9 cellular contexts compared by ENCODE assay signal in genomic region chr2:219453691-219454131, GRCh38. TPM values are rescaled to one million over a fixed set of nuclear protein-coding genes. Genes with fewer than 3 reads are reported as not detected.
DNase-seq lines count a peak whose midpoint lies in the region; ATAC-seq and TF ChIP-seq lines count a peak whose summit lies in the region.
"Had no signal": no experiment of that assay in that cellular context is flagged by ENCODE, and none has a peak within 500 bp of the region (broad histone marks: within the 10 kb centered on the region; RNA-seq: fewer than 3 reads in every experiment).

No MANE protein-coding gene starts in this region.

- peak; percentile 89 for DNase-seq in HT1080 (ENCODE audit: low read depth)
- peak; percentile 59 for DNase-seq in astrocyte of the cerebellum (ENCODE audit: low read depth)
- peak; percentile 35 for DNase-seq in kidney tubule cell (ENCODE audit: low spot score)
- DNase-seq in type B pancreatic cell (ENCODE audit: extremely low spot score, unreplicated experiment): no peak
- DNase-seq in CD8-positive, alpha-beta T cell: no peak
- no peak for DNase-seq in HT-29 (ENCODE audit: low spot score)
- no peak for DNase-seq in activated T-cell treated with anti-CD3 and anti-CD28 coated beads, Interleukin-2, amount 50 U/mL, for 72 hours
- DNase-seq: activated T-cell treated with anti-CD3 and anti-CD28 coated beads for 4 hours, NCI-H1436 treated with DMSO at 0.1 percent for 48 hours had no signal

- no peaks in the 10 kb centered on the region for H3K9me3 ChIP-seq in CD8-positive, alpha-beta T cell (ENCODE audit: low read length)

- peaks cover 11% of the 10 kb centered on the region for H3K36me3 Mint-ChIP-seq in type B pancreatic cell
- H3K36me3 Mint-ChIP-seq in CD8-positive, alpha-beta T cell: no peaks in the 10 kb centered on the region
- no peaks in the 10 kb centered on the region for H3K36me3 Mint-ChIP-seq in activated T-cell treated with anti-CD3 and anti-CD28 coated beads, Interleukin-2, amount 50 U/mL, for 72 hours (ENCODE audit: insufficient read depth in 2 of 2)

- no peak overlapping the region for H3K4me3 Mint-ChIP-seq in type B pancreatic cell
- no peak overlapping the region for H3K4me3 Mint-ChIP-seq in CD8-positive, alpha-beta T cell
- no peak overlapping the region for H3K4me3 Mint-ChIP-seq in activated T-cell treated with anti-CD3 and anti-CD28 coated beads, Interleukin-2, amount 50 U/mL, for 72 hours

- intact Hi-C loops in CD8-positive, alpha-beta T cell (cut with DNase I, micrococcal nuclease): no loop called here

- no peaks in the 10 kb centered on the region for H3K9me3 Mint-ChIP-seq in type B pancreatic cell
- H3K9me3 Mint-ChIP-seq in CD8-positive, alpha-beta T cell: no peaks in the 10 kb centered on the region
- no peaks in the 10 kb centered on the region for H3K9me3 Mint-ChIP-seq in activated T-cell treated with anti-CD3 and anti-CD28 coated beads, Interleukin-2, amount 50 U/mL, for 72 hours

- H3K27ac ChIP-seq in CD8-positive, alpha-beta T cell (ENCODE audit: low read depth, low read length): no peak overlapping the region

- H3K4me1 ChIP-seq in CD8-positive, alpha-beta T cell (ENCODE audit: insufficient read depth, low read length): peaks cover 32% of the 10 kb centered on the region

- ATAC-seq in CD8-positive, alpha-beta T cell: no peak
- ATAC-seq in activated T-cell treated with anti-CD3 and anti-CD28 coated beads, Interleukin-2, amount 50 U/mL, for 72 hours (replicated peaks in 1 of 2): no peak

- H3K36me3 ChIP-seq in CD8-positive, alpha-beta T cell (ENCODE audit: insufficient read depth, low read length): no peaks in the 10 kb centered on the region

- H3K27ac Mint-ChIP-seq in type B pancreatic cell: peak overlapping the region; percentile 46
- no peak overlapping the region for H3K27ac Mint-ChIP-seq in CD8-positive, alpha-beta T cell
- H3K27ac Mint-ChIP-seq in activated T-cell treated with anti-CD3 and anti-CD28 coated beads, Interleukin-2, amount 50 U/mL, for 72 hours: no peak overlapping the region

- H3K4me3 ChIP-seq in astrocyte of the cerebellum (ENCODE audit: low read depth, low read length): no peak overlapping the region
- H3K4me3 ChIP-seq in CD8-positive, alpha-beta T cell (ENCODE audit: low read depth, low read length): no peak overlapping the region

- H3K27me3 ChIP-seq in CD8-positive, alpha-beta T cell (ENCODE audit: insufficient read depth, low read length): no peaks in the 10 kb centered on the region

- peaks cover 30% of the 10 kb centered on the region for H3K27me3 Mint-ChIP-seq in type B pancreatic cell
- H3K27me3 Mint-ChIP-seq in CD8-positive, alpha-beta T cell (ENCODE audit: low read depth): peaks cover 15% of the 10 kb centered on the region
- H3K27me3 Mint-ChIP-seq in activated T-cell treated with anti-CD3 and anti-CD28 coated beads, Interleukin-2, amount 50 U/mL, for 72 hours (ENCODE audit: low read depth): peaks cover 10% of the 10 kb centered on the region

- in situ Hi-C loops in astrocyte of the cerebellum (cut with HindIII; ENCODE audit: low sequenced_read_pairs): no loop called here

- CTCF ChIA-PET in CD8-positive, alpha-beta T cell (lab: Charles Lee): interaction anchor here (0.8 to 8.4 kb wide), 7 partner anchors 22 to 87 kb away, joined by 3 to 76 read pairs (median 7); no protein-coding TSS in a partner anchor

- POLR2A ChIA-PET in CD8-positive, alpha-beta T cell (lab: Charles Lee): no interaction called here

- TF ChIP-seq CTCF in astrocyte of the cerebellum (IDR thresholded peaks at IDR 0.05; ENCODE audit: low read depth, low read length, missing control alignments): no peak
- no peak for TF ChIP-seq CTCF in type B pancreatic cell (conservative IDR thresholded peaks at IDR 0.05)
- no peak for TF ChIP-seq CTCF in CD8-positive, alpha-beta T cell (IDR thresholded peaks at IDR 0.05)

- peaks cover 18% of the 10 kb centered on the region for H3K4me1 Mint-ChIP-seq in type B pancreatic cell (ENCODE audit: unreplicated experiment)
- peaks cover 34% of the 10 kb centered on the region for H3K4me1 Mint-ChIP-seq in CD8-positive, alpha-beta T cell (ENCODE audit: low read depth)
- H3K4me1 Mint-ChIP-seq in activated T-cell treated with anti-CD3 and anti-CD28 coated beads, Interleukin-2, amount 50 U/mL, for 72 hours (ENCODE audit: low read depth): peaks cover 8% of the 10 kb centered on the region

RNA-seq across cellular contexts. Expression of gene SPEG, which starts 19.1 kb away (rescaled TPM):
- 20.6 and 23.0 TPM in 2 replicates for total RNA-seq in HT1080 (2014; rRNA removed; shearing (Covaris generic))
- polyA plus RNA-seq in HT1080 (2015; cell fraction: cytosol; rRNA removed): 11.0 and 12.6 TPM in 2 replicates
- 98.0 and 108 TPM in 2 replicates for polyA plus RNA-seq in HT1080 (2015; cell fraction: nucleus; rRNA removed)
- 11.5 and 49.4 TPM in 2 replicates for total RNA-seq in type B pancreatic cell (ENCODE audit: low replicate concordance)
- 10 to 100 TPM; 18.1 to 21.8 TPM for total RNA-seq in CD8-positive, alpha-beta T cell
- 6.7 and 8.3 TPM in 2 replicates for total RNA-seq in HT-29 (2014; rRNA removed; shearing (Covaris generic))
- total RNA-seq in activated T-cell treated with anti-CD3 and anti-CD28 coated beads, Interleukin-2, amount 50 U/mL, for 72 hours: 1 to 10 TPM; 4.8 to 6.9 TPM

RNA-seq across cellular contexts. Expression of gene DES, which starts 35.5 kb away (rescaled TPM):
- not detected in 2 replicates for total RNA-seq in HT1080 (2014; rRNA removed; shearing (Covaris generic))
- 0.03 and 0.47 TPM in 2 replicates for polyA plus RNA-seq in HT1080 (2015; cell fraction: cytosol; rRNA removed)
- polyA plus RNA-seq in HT1080 (2015; cell fraction: nucleus; rRNA removed): 0.10 TPM in 1 of 2 replicates, not detected in the other
- total RNA-seq in type B pancreatic cell (ENCODE audit: low replicate concordance): 1.4 and 9.3 TPM in 2 replicates
- total RNA-seq in CD8-positive, alpha-beta T cell: not detected
- total RNA-seq in HT-29 (2014; rRNA removed; shearing (Covaris generic)): 0.63 TPM in 1 of 2 replicates, not detected in the other
- under 1 TPM in 1 of 2 donors, not detected in 1; 0.10 TPM for total RNA-seq in activated T-cell treated with anti-CD3 and anti-CD28 coated beads, Interleukin-2, amount 50 U/mL, for 72 hours

RNA-seq across cellular contexts. Expression of gene GMPPA, which starts 45.0 kb away (rescaled TPM):
- total RNA-seq in HT1080 (2014; rRNA removed; shearing (Covaris generic)): 40.0 and 47.8 TPM in 2 replicates
- 30.3 and 32.2 TPM in 2 replicates for polyA plus RNA-seq in HT1080 (2015; cell fraction: cytosol; rRNA removed)
- 57.6 and 61.8 TPM in 2 replicates for polyA plus RNA-seq in HT1080 (2015; cell fraction: nucleus; rRNA removed)
- 34.4 and 48.8 TPM in 2 replicates for total RNA-seq in type B pancreatic cell (ENCODE audit: low replicate concordance)
- total RNA-seq in CD8-positive, alpha-beta T cell: 10 to 100 TPM in 1 of 2 experiments, 1 to 10 TPM in 1; 9.4 to 15.0 TPM
- 68.2 and 84.5 TPM in 2 replicates for total RNA-seq in HT-29 (2014; rRNA removed; shearing (Covaris generic))
- total RNA-seq in activated T-cell treated with anti-CD3 and anti-CD28 coated beads, Interleukin-2, amount 50 U/mL, for 72 hours: 10 to 100 TPM; 39.4 to 47.3 TPM

Comparison
In these comparisons a context has a peak if more than half of its experiments do, and no peak if none do; other contexts are left out.
1. DNase-seq: peak in HT1080 (single experiment), astrocyte of the cerebellum (single experiment) and kidney tubule cell (single experiment); none in type B pancreatic cell (single experiment), CD8-positive, alpha-beta T cell (0 of 7), HT-29 (single experiment) and activated T-cell treated with anti-CD3 and anti-CD28 coated beads, Interleukin-2, amount 50 U/mL, for 72 hours (0 of 2).